Comparison of ENCODE assay signal across 11 cellular contexts in the genomic region with DNA sequence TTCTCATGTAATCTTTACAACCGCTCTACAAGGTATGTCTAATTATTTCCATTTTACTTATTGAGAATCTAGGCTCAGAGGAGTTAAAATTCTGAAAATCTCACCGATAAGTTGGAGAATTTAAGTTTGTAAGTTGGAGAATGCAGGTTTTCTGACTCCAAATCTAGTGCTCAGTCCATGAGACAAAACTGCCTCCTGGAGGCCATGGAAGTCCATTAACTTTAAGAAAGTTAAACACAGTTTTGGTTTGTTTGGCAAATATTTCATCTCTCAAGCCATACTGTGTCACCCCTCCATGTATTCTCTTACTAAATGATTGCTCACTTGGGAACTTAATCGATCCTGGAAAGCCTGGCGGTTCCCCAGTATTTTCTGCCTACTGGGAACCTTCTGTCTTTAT. TPM values are rescaled to one million over a fixed set of nuclear protein-coding genes. Genes with fewer than 3 reads are reported as not detected.
DNase-seq lines count a peak whose midpoint lies in the region; ATAC-seq and TF ChIP-seq lines count a peak whose summit lies in the region.
"Had no signal": no experiment of that assay in that cellular context is flagged by ENCODE, and none has a peak within 500 bp of the region (broad histone marks: within the 10 kb centered on the region; RNA-seq: fewer than 3 reads in every experiment).

No MANE protein-coding gene starts in this region.

- no peaks in the 10 kb centered on the region for H3K79me2 ChIP-seq in GM23248 (ENCODE audit: insufficient read depth)

- WGBS in GM23248 (ENCODE audit: low coverage in 1 of 2, low lambda C conversion rate in 2 of 2, missing lambda C conversion rate in 2 of 2), 2 experiments: 75 to 77% methylated on average over 4 of the region's 4 CpGs

- in situ Hi-C loops in GM23248 (cut with MboI): no loop called here

- H3K27ac ChIP-seq in GM23248 (no peak overlapping the region), foreskin keratinocyte (no peak overlapping the region), coronary artery (no peak overlapping the region)

- no peaks in the 10 kb centered on the region for H3K36me3 ChIP-seq in GM23248 (ENCODE audit: low read depth)
- H3K36me3 ChIP-seq in adipocyte (ENCODE audit: control insufficient read depth, insufficient read depth, low read length, severe bottlenecking): no peaks in the 10 kb centered on the region

- no peaks in the 10 kb centered on the region for H3K27me3 ChIP-seq in GM23248 (replicated peaks; ENCODE audit: insufficient read depth)
- H3K27me3 ChIP-seq in adipocyte (replicated peaks; ENCODE audit: control insufficient read depth, insufficient read depth, low read length): no peaks in the 10 kb centered on the region
- no peaks in the 10 kb centered on the region for H3K27me3 ChIP-seq in foreskin keratinocyte

- no peaks in the 10 kb centered on the region for H3K9me3 ChIP-seq in GM23248 (ENCODE audit: low read depth)
- no peaks in the 10 kb centered on the region for H3K9me3 ChIP-seq in adipocyte (ENCODE audit: control insufficient read depth, low read length)

- no peaks in the 10 kb centered on the region for H3K9me2 ChIP-seq in GM23248 (ENCODE audit: insufficient read depth)

- H3F3A ChIP-seq in GM23248 (ENCODE audit: insufficient read depth): no peaks in the 10 kb centered on the region

- TF ChIP-seq CTCF in AG09309 (IDR thresholded peaks at IDR 0.05; ENCODE audit: control insufficient read depth, insufficient read depth, low read depth, low read length, missing control alignments) (peak; percentile 54), foreskin keratinocyte (conservative IDR thresholded peaks at IDR 0.05) (peak; percentile 70), coronary artery (IDR thresholded peaks at IDR 0.05) (no peak)

- H2AFZ ChIP-seq in GM23248: no peak overlapping the region

- no peaks in the 10 kb centered on the region for H4K20me1 ChIP-seq in GM23248 (ENCODE audit: insufficient read depth)

- H3K4me1 ChIP-seq in GM23248 (ENCODE audit: insufficient read depth) (no peaks in the 10 kb centered on the region), adipocyte (ENCODE audit: control insufficient read depth, insufficient read depth, low read length) (no peaks in the 10 kb centered on the region), foreskin keratinocyte (no peaks in the 10 kb centered on the region)

- H3K9ac ChIP-seq in GM23248: no peak overlapping the region
- no peak overlapping the region for H3K9ac ChIP-seq in adipocyte (ENCODE audit: low read length)

- H3K4me3 ChIP-seq in AG09309 (ENCODE audit: control insufficient read depth, low read depth, low read length) (no peak overlapping the region), GM23248 (no peak overlapping the region), adipocyte (ENCODE audit: low read length) (no peak overlapping the region), coronary artery (no peak overlapping the region)

- ATAC-seq in foreskin keratinocyte (no peak), HG02840 (IDR thresholded peaks at IDR 0.05; ENCODE audit: low FRiP score, unreplicated experiment) (no peak)
- ATAC-seq: naive thymus-derived CD4-positive, alpha-beta T cell had no signal

- H3K4me2 ChIP-seq in GM23248 (ENCODE audit: unreplicated experiment): no peak overlapping the region

- peak; percentile 5 for DNase-seq in AG09309 (ENCODE audit: low read depth)
- peak; percentile 45 for DNase-seq in GM23248
- DNase-seq in adipocyte (ENCODE audit: low read depth): peak; percentile 30
- DNase-seq in foreskin keratinocyte: peak in 1 of 2 donors; percentile 17
- DNase-seq in coronary artery (ENCODE audit: low spot score): no peak
- DNase-seq in NCI-H526 treated with DMSO at 0.1 percent for 48 hours (lab: John Stamatoyannopoulos, UW): no peak
- no peak for DNase-seq in H4 (ENCODE audit: low spot score)
- DNase-seq: naive thymus-derived CD4-positive, alpha-beta T cell; NCI-H146; substantia nigra had no signal

RNA-seq across cellular contexts. Expression of a gene that starts 52.6 kb away (rescaled TPM):
- 18.5 and 22.9 TPM in 2 replicates for total RNA-seq in GM23248 (2014; rRNA removed; shearing (Covaris generic))
- 29.7 and 33.4 TPM in 2 replicates for polyA plus RNA-seq in GM23248 (2016; fragmentation: Nextera tagmentation; extraction: Ambion mirVana)
- total RNA-seq in foreskin keratinocyte: 14.0 and 14.9 TPM in 2 replicates
- polyA plus RNA-seq in foreskin keratinocyte: 7.8 and 9.6 TPM in 2 replicates
- total RNA-seq in H4 (2014; rRNA removed; shearing (Covaris generic)): 34.7 and 45.8 TPM in 2 replicates

Comparison
In these comparisons a context has a peak if more than half of its experiments do, and no peak if none do; other contexts are left out.
1. DNase-seq: peak in AG09309 (single experiment), GM23248 (single experiment) and adipocyte (single experiment); none in coronary artery (single experiment), NCI-H526 treated with DMSO at 0.1 percent for 48 hours (single experiment) and H4 (single experiment).